In the genomic region with DNA sequence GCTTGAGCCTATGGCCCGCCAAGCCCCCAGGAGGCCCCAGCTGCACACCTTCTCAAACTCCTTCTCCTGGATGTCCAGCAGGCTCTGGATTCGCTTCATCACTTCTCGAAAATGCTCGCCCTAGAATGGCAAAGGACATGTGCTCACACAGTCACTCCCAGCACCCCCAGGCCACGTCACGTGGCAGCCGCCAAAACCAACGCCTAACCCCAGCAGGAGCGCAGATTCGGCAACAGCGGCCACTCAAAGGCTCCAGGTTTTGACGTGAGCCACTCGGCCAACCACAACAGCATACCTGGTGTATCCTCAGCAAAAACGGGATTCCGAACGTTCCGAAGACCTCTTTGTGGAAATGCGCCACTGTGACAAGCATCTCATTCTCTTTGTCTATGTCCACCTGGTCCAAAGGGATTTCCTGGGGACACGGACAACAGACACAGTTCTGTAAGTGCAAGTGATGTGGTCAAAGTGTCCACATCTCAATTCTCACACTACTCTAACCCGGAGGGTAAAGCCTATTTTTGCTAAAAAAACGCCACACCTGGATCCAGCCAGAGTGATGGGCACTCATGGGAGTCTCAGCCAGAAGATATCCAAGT, we compare ENCODE assay signal across 23 cellular contexts. TPM values are rescaled to one million over a fixed set of nuclear protein-coding genes. Genes with fewer than 3 reads are reported as not detected.
DNase-seq lines count a peak whose midpoint lies in the region; ATAC-seq and TF ChIP-seq lines count a peak whose summit lies in the region.
"Had no signal": no experiment of that assay in that cellular context is flagged by ENCODE, and none has a peak within 500 bp of the region (broad histone marks: within the 10 kb centered on the region; RNA-seq: fewer than 3 reads in every experiment).

No MANE protein-coding gene starts in this region.

- TF ChIP-seq CTCF in natural killer cell (IDR thresholded peaks at IDR 0.05) (no peak), brain (conservative IDR thresholded peaks at IDR 0.05) (no peak), neural crest cell (conservative IDR thresholded peaks at IDR 0.05) (no peak), lower leg skin (IDR thresholded peaks at IDR 0.05) (no peak)

- intact Hi-C loops in natural killer cell (cut with micrococcal nuclease), result loop anchor here (10.0 kb wide), 1 partner anchor 240 kb away; no protein-coding TSS in a partner anchor
- intact Hi-C loops in lower leg skin (cut with DNase I; ENCODE audit: low total_unique reads), result no loop called here

- H3K9me3 Mint-ChIP-seq in natural killer cell (no peaks in the 10 kb centered on the region), brain (no peaks in the 10 kb centered on the region), neural crest cell (no peaks in the 10 kb centered on the region)
- no peaks in the 10 kb centered on the region for H3K9me3 Mint-ChIP-seq in natural killer cell treated with Interleukin-12 subunit alpha and Interleukin-12 subunit beta and Interleukin-15 and Interleukin-18, amount 100 ng/mL, for 72 hours
- H3K9me3 Mint-ChIP-seq: CD4-positive, alpha-beta memory T cell had no signal

- no peaks in the 10 kb centered on the region for H3K27me3 Mint-ChIP-seq in natural killer cell (ENCODE audit: low read depth in 2 of 2)
- H3K27me3 Mint-ChIP-seq in natural killer cell treated with Interleukin-12 subunit alpha and Interleukin-12 subunit beta and Interleukin-15 and Interleukin-18, amount 100 ng/mL, for 72 hours, result no peaks in the 10 kb centered on the region
- H3K27me3 Mint-ChIP-seq in brain, result no peaks in the 10 kb centered on the region
- H3K27me3 Mint-ChIP-seq in neural crest cell (ENCODE audit: low read depth), result no peaks in the 10 kb centered on the region
- H3K27me3 Mint-ChIP-seq: CD4-positive, alpha-beta memory T cell had no signal

- no peak for ATAC-seq in natural killer cell
- no peak for ATAC-seq in natural killer cell treated with Interleukin-12 subunit alpha and Interleukin-12 subunit beta and Interleukin-15 and Interleukin-18, amount 100 ng/mL, for 72 hours
- ATAC-seq in HG03439 (IDR thresholded peaks at IDR 0.05; ENCODE audit: unreplicated experiment), result no peak
- ATAC-seq: HCT116, Panc1 had no signal

- H3K4me1 Mint-ChIP-seq in natural killer cell (peaks cover 0 to 8% of the 10 kb centered on the region in 2 donors), brain (peaks cover 31% of the 10 kb centered on the region), neural crest cell (peaks cover 30% of the 10 kb centered on the region)
- peaks cover 0 to 6% of the 10 kb centered on the region in 2 donors for H3K4me1 Mint-ChIP-seq in natural killer cell treated with Interleukin-12 subunit alpha and Interleukin-12 subunit beta and Interleukin-15 and Interleukin-18, amount 100 ng/mL, for 72 hours (ENCODE audit: low read depth in 2 of 2)

- H3K4me3 Mint-ChIP-seq in natural killer cell (peak overlapping the region; percentile 13), brain (no peak overlapping the region), neural crest cell (no peak overlapping the region)
- no peak overlapping the region for H3K4me3 Mint-ChIP-seq in natural killer cell treated with Interleukin-12 subunit alpha and Interleukin-12 subunit beta and Interleukin-15 and Interleukin-18, amount 100 ng/mL, for 72 hours
- H3K4me3 Mint-ChIP-seq: CD4-positive, alpha-beta memory T cell had no signal

- 91 to 93% methylated on average over 21 of the region's 21 CpGs for WGBS in lower leg skin, 2 donors

- DNase-seq in natural killer cell, result no peak
- DNase-seq in natural killer cell treated with Interleukin-12 subunit alpha and Interleukin-12 subunit beta and Interleukin-15 and Interleukin-18, amount 100 ng/mL, for 72 hours (ENCODE audit: low spot score), result no peak
- no peak for DNase-seq in neural crest cell (ENCODE audit: low read depth, low spot score)
- no peak for DNase-seq in iPS-NIHi7 (ENCODE audit: extremely low spot score)
- no peak for DNase-seq in lower leg skin (ENCODE audit: low spot score in 2 of 2)
- DNase-seq in caudate nucleus (lab: John Stamatoyannopoulos, UW), result no peak
- DNase-seq: ACHN; CD4-positive, alpha-beta memory T cell; DMS79; GM23248; NCI-H1105; NCI-H187 treated with DMSO at 0.1 percent for 48 hours; NCI-H2171; NCI-H446 treated with DMSO at 0.1 percent for 48 hours; NCI-H748 treated with DMSO at 0.1 percent for 48 hours; Right ventricle myocardium superior had no signal

- H3K36me3 Mint-ChIP-seq in natural killer cell, result peaks cover 26% of the 10 kb centered on the region
- peaks cover 21% of the 10 kb centered on the region for H3K36me3 Mint-ChIP-seq in natural killer cell treated with Interleukin-12 subunit alpha and Interleukin-12 subunit beta and Interleukin-15 and Interleukin-18, amount 100 ng/mL, for 72 hours
- H3K36me3 Mint-ChIP-seq in brain, result peaks cover 82% of the 10 kb centered on the region
- H3K36me3 Mint-ChIP-seq in neural crest cell (ENCODE audit: low read depth), result peaks cover 32% of the 10 kb centered on the region

- no peak overlapping the region for H3K4me3 ChIP-seq in lower leg skin (ENCODE audit: low read depth, poor library complexity, severe bottlenecking)
- H3K4me3 ChIP-seq: GM23248 had no signal

- TF ChIP-seq POLR2A in lower leg skin (IDR thresholded peaks at IDR 0.05), result no peak

- H3K27ac Mint-ChIP-seq in natural killer cell, result peak overlapping the region in 1 of 2 donors; percentile 75
- no peak overlapping the region for H3K27ac Mint-ChIP-seq in natural killer cell treated with Interleukin-12 subunit alpha and Interleukin-12 subunit beta and Interleukin-15 and Interleukin-18, amount 100 ng/mL, for 72 hours
- peak overlapping the region in 4 of 5 experiments; percentile 17 to 85 (median 42) for H3K27ac Mint-ChIP-seq in brain
- H3K27ac Mint-ChIP-seq in neural crest cell (ENCODE audit: unreplicated experiment), result peak overlapping the region; percentile 78

- no peak overlapping the region for H3K27ac ChIP-seq in caudate nucleus (ENCODE audit: low read depth, low read length)
- H3K27ac ChIP-seq: GM23248, KMS-11 had no signal

RNA-seq across cellular contexts. Expression of a gene that starts 12.7 kb away (rescaled TPM):
- total RNA-seq in natural killer cell, result 1 to 10 TPM in 1 of 3 donors, under 1 TPM in 2; 0.21 to 1.1 (median 0.29) TPM
- not detected for total RNA-seq in natural killer cell treated with Interleukin-12 subunit alpha and Interleukin-12 subunit beta and Interleukin-15 and Interleukin-18, amount 100 ng/mL, for 72 hours
- not detected for polyA plus RNA-seq in brain (ENCODE audit: insufficient read depth, low read depth, low replicate concordance)
- not detected in 2 replicates for total RNA-seq in neural crest cell
- total RNA-seq in lower leg skin, result not detected
- total RNA-seq: CD4-positive, alpha-beta memory T cell; GM23248; HT1080; MCF 10A; Right ventricle myocardium superior had no signal
- polyA plus RNA-seq: CD4-positive, alpha-beta memory T cell; GM23248 had no signal

RNA-seq across cellular contexts. Expression of a gene that starts 26.0 kb away (rescaled TPM):
- total RNA-seq in natural killer cell (10 to 100 TPM; 59.0 to 70.0 (median 60.1) TPM), neural crest cell (147 and 152 TPM in 2 replicates), lower leg skin (10 to 100 TPM; 42.2 to 47.8 (median 44.2) TPM)
- 10 to 100 TPM; 66.5 to 70.7 TPM for total RNA-seq in natural killer cell treated with Interleukin-12 subunit alpha and Interleukin-12 subunit beta and Interleukin-15 and Interleukin-18, amount 100 ng/mL, for 72 hours
- polyA plus RNA-seq in brain (ENCODE audit: insufficient read depth, low read depth, low replicate concordance), result 407 TPM

Comparison
In these comparisons a context has a peak if more than half of its experiments do, and no peak if none do; other contexts are left out.
1. H3K27ac Mint-ChIP-seq: peak in brain (4 of 5) and neural crest cell (single experiment); none in natural killer cell treated with Interleukin-12 subunit alpha and Interleukin-12 subunit beta and Interleukin-15 and Interleukin-18, amount 100 ng/mL, for 72 hours (0 of 2).